Comparison of ENCODE assay signal across 27 cellular contexts in genomic region chrX:121496966-121497365, GRCh38.
"Had no signal": no experiment of that assay in that cellular context is flagged by ENCODE, and none has a peak within 500 bp of the region (broad histone marks: within the 10 kb centered on the region; RNA-seq: fewer than 3 reads in every experiment).

No MANE protein-coding gene starts in this region.

- DNase-seq: activated CD4-positive, alpha-beta T cell treated with anti-CD3 and anti-CD28 coated beads for 48 hours; activated CD4-positive, alpha-beta T cell treated with anti-CD3 and anti-CD28 coated beads, Interleukin-2, amount 50 U/mL, for 48 hours; activated CD8-positive, alpha-beta memory T cell treated with anti-CD3 and anti-CD28 coated beads, Interleukin-2, amount 50 U/mL, for 48 hours; activated gamma-delta T cell; activated naive CD4-positive, alpha-beta T cell treated with anti-CD3 and anti-CD28 coated beads, Interleukin-2, amount 10 ng/mL, durations not matched to agents 7 days and 5 days; activated naive CD8-positive, alpha-beta T cell treated with anti-CD3 and anti-CD28 coated beads, Interleukin-2, amount 10 ng/mL, durations not matched to agents 7 days and 5 days; activated T-cell treated with anti-CD3 and anti-CD28 coated beads, Interleukin-2, amount 50 U/mL, for 24 hours; amygdala; body of pancreas; islet precursor cell; left ventricle myocardium inferior; mesendoderm; right lobe of liver; stimulated activated CD4-positive, alpha-beta T cell treated with anti-CD3 and anti-CD28 coated beads, Interleukin-12 subunit alpha, Interleukin-12 subunit beta, amount 100 ng/mL, for 4 hours; stimulated activated naive B cell treated with anti-CD40 and anti-IgM and Interleukin-4, amounts not matched to agents 10 μg/mL and 1 μg/mL and 100 μg/mL, for 72 hours; stomach; SW 1271; T-helper 9 cell; thyroid gland; upper lobe of right lung; WERI-Rb-1 had no signal

- H3K9me3 ChIP-seq: body of pancreas, left ventricle myocardium inferior, right lobe of liver, stomach, thyroid gland, upper lobe of right lung had no signal

- H3K4me1 ChIP-seq: body of pancreas, left ventricle myocardium inferior, right lobe of liver, stomach, thyroid gland, upper lobe of right lung had no signal

- H3K27ac Mint-ChIP-seq: activated naive CD4-positive, alpha-beta T cell treated with anti-CD3 and anti-CD28 coated beads, Interleukin-2, amount 10 ng/mL, durations not matched to agents 7 days and 5 days; activated naive CD8-positive, alpha-beta T cell treated with anti-CD3 and anti-CD28 coated beads, Interleukin-2, amount 10 ng/mL, durations not matched to agents 7 days and 5 days; activated T-cell treated with anti-CD3 and anti-CD28 coated beads, Interleukin-2, amount 50 U/mL, for 24 hours; natural killer cell treated with Interleukin-12 subunit alpha and Interleukin-12 subunit beta and Interleukin-15 and Interleukin-18, amount 100 ng/mL, for 72 hours; progenitor cell of endocrine pancreas; stimulated activated naive B cell treated with anti-CD40 and anti-IgM and Interleukin-4, amounts not matched to agents 10 μg/mL and 1 μg/mL and 100 μg/mL, for 72 hours; T-helper 1 cell treated with Interleukin-12 subunit alpha and Interleukin-12 subunit beta and Interleukin-4 antibody, amounts not matched to agents 30 μg/mL and 1 μg/mL, for 36 hours had no signal

- H3K36me3 Mint-ChIP-seq: activated naive CD4-positive, alpha-beta T cell treated with anti-CD3 and anti-CD28 coated beads, Interleukin-2, amount 10 ng/mL, durations not matched to agents 7 days and 5 days; activated naive CD8-positive, alpha-beta T cell treated with anti-CD3 and anti-CD28 coated beads, Interleukin-2, amount 10 ng/mL, durations not matched to agents 7 days and 5 days; natural killer cell treated with Interleukin-12 subunit alpha and Interleukin-12 subunit beta and Interleukin-15 and Interleukin-18, amount 100 ng/mL, for 72 hours; stimulated activated naive B cell treated with anti-CD40 and anti-IgM and Interleukin-4, amounts not matched to agents 10 μg/mL and 1 μg/mL and 100 μg/mL, for 72 hours had no signal

- H3K4me1 Mint-ChIP-seq: activated naive CD4-positive, alpha-beta T cell treated with anti-CD3 and anti-CD28 coated beads, Interleukin-2, amount 10 ng/mL, durations not matched to agents 7 days and 5 days; activated naive CD8-positive, alpha-beta T cell treated with anti-CD3 and anti-CD28 coated beads, Interleukin-2, amount 10 ng/mL, durations not matched to agents 7 days and 5 days; stimulated activated naive B cell treated with anti-CD40 and anti-IgM and Interleukin-4, amounts not matched to agents 10 μg/mL and 1 μg/mL and 100 μg/mL, for 72 hours had no signal

- H3K4me3 ChIP-seq: body of pancreas, coronary artery, left ventricle myocardium inferior, lung, right lobe of liver, stomach, thyroid gland, upper lobe of right lung had no signal

- H3K36me3 ChIP-seq: left ventricle myocardium inferior, right lobe of liver, stomach, thyroid gland, upper lobe of right lung, WERI-Rb-1 had no signal

- H3K4me3 Mint-ChIP-seq: activated naive CD4-positive, alpha-beta T cell treated with anti-CD3 and anti-CD28 coated beads, Interleukin-2, amount 10 ng/mL, durations not matched to agents 7 days and 5 days; activated naive CD8-positive, alpha-beta T cell treated with anti-CD3 and anti-CD28 coated beads, Interleukin-2, amount 10 ng/mL, durations not matched to agents 7 days and 5 days; activated T-cell treated with anti-CD3 and anti-CD28 coated beads, Interleukin-2, amount 50 U/mL, for 24 hours; natural killer cell treated with Interleukin-12 subunit alpha and Interleukin-12 subunit beta and Interleukin-15 and Interleukin-18, amount 100 ng/mL, for 72 hours; stimulated activated naive B cell treated with anti-CD40 and anti-IgM and Interleukin-4, amounts not matched to agents 10 μg/mL and 1 μg/mL and 100 μg/mL, for 72 hours; T-helper 1 cell treated with Interleukin-12 subunit alpha and Interleukin-12 subunit beta and Interleukin-4 antibody, amounts not matched to agents 30 μg/mL and 1 μg/mL, for 36 hours had no signal

- ATAC-seq: activated CD4-positive, CD25-positive, alpha-beta regulatory T cell treated with anti-CD3 and anti-CD28 coated beads, Interleukin-2, amount 50 U/mL, for 24 hours; body of pancreas; natural killer cell treated with Interleukin-12 subunit alpha and Interleukin-12 subunit beta and Interleukin-15 and Interleukin-18, amount 100 ng/mL, for 72 hours; right lobe of liver; stimulated activated naive B cell treated with anti-CD40 and anti-IgM and Interleukin-4, amounts not matched to agents 10 μg/mL and 1 μg/mL and 100 μg/mL, for 72 hours; upper lobe of right lung had no signal

- H3K27me3 ChIP-seq: body of pancreas, right lobe of liver, stomach, thyroid gland, upper lobe of right lung had no signal

- H3K27ac ChIP-seq: body of pancreas, coronary artery, left ventricle myocardium inferior, right lobe of liver, stomach, thyroid gland, upper lobe of right lung, WERI-Rb-1 had no signal

- H3K9me3 Mint-ChIP-seq: activated naive CD4-positive, alpha-beta T cell treated with anti-CD3 and anti-CD28 coated beads, Interleukin-2, amount 10 ng/mL, durations not matched to agents 7 days and 5 days; activated naive CD8-positive, alpha-beta T cell treated with anti-CD3 and anti-CD28 coated beads, Interleukin-2, amount 10 ng/mL, durations not matched to agents 7 days and 5 days; activated T-cell treated with anti-CD3 and anti-CD28 coated beads, Interleukin-2, amount 50 U/mL, for 24 hours; T-helper 1 cell treated with Interleukin-12 subunit alpha and Interleukin-12 subunit beta and Interleukin-4 antibody, amounts not matched to agents 30 μg/mL and 1 μg/mL, for 36 hours had no signal

- H3K27me3 Mint-ChIP-seq: activated naive CD4-positive, alpha-beta T cell treated with anti-CD3 and anti-CD28 coated beads, Interleukin-2, amount 10 ng/mL, durations not matched to agents 7 days and 5 days; natural killer cell treated with Interleukin-12 subunit alpha and Interleukin-12 subunit beta and Interleukin-15 and Interleukin-18, amount 100 ng/mL, for 72 hours; progenitor cell of endocrine pancreas had no signal
